Comparison of ENCODE assay signal across 8 cellular contexts in genomic region chr11:118791015-118791960, GRCh38. TPM values are rescaled to one million over a fixed set of nuclear protein-coding genes. Genes with fewer than 3 reads are reported as not detected.
A peak's percentile ranks its signal among the peaks of the same experiment; 100 is the strongest.
DNase-seq lines count a peak whose midpoint lies in the region; ATAC-seq and TF ChIP-seq lines count a peak whose summit lies in the region.

A gene with protein sequence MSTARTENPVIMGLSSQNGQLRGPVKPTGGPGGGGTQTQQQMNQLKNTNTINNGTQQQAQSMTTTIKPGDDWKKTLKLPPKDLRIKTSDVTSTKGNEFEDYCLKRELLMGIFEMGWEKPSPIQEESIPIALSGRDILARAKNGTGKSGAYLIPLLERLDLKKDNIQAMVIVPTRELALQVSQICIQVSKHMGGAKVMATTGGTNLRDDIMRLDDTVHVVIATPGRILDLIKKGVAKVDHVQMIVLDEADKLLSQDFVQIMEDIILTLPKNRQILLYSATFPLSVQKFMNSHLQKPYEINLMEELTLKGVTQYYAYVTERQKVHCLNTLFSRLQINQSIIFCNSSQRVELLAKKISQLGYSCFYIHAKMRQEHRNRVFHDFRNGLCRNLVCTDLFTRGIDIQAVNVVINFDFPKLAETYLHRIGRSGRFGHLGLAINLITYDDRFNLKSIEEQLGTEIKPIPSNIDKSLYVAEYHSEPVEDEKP (minus strand): TSS chr11:118791164. CDS start chr11:118786251, 4,913 bp downstream.

- peaks cover 23% of the 10 kb centered on the region for H3K4me1 ChIP-seq in Caco-2

- TSS peak; percentile 70 for BruUV-seq in Caco-2 (replicated peaks; lab: Mats Ljungman, UMichigan)

- peak; percentile 96 to 98 for DNase-seq in Caco-2
- DNase-seq in Kasumi-1 (lab: John Stamatoyannopoulos, UW) = peak; percentile 72 to 75
- DNase-seq in RWPE1 (ENCODE audit: low spot score) = peak; percentile 88
- DNase-seq in activated T-helper 2 cell treated with anti-CD3 and anti-CD28 coated beads, Interferon-gamma antibody, Interleukin-2, Interleukin-4, amounts not matched to agents 10 μg/mL and 5 μg/mL and 100 μg/mL, durations not matched to agents 14 hours and 24 hours and 36 hours (ENCODE audit: low spot score) = peak; percentile 87
- peak; percentile 80 for DNase-seq in fibroblast of mammary gland (ENCODE audit: low read depth)
- peak; percentile 87 for DNase-seq in natural killer cell
- DNase-seq in stimulated activated naive B cell treated with anti-CD40 and anti-IgM and Interleukin-4, amounts not matched to agents 10 μg/mL and 1 μg/mL and 100 μg/mL, for 72 hours = peak; percentile 83

- peak within 1 kb of the TSS; percentile 93 for H3K27ac ChIP-seq in RWPE1

- H3K4me3 ChIP-seq in Caco-2 (ENCODE audit: low read depth, low read length) = peak within 1 kb of the TSS; percentile 63
- peak within 1 kb of the TSS; percentile 95 for H3K4me3 ChIP-seq in fibroblast of mammary gland (ENCODE audit: control insufficient read depth, low read depth, low read length)

- peaks cover 23% of the 10 kb centered on the region for H3K4me1 Mint-ChIP-seq in Caco-2 (ENCODE audit: low read depth, unreplicated experiment)
- H3K4me1 Mint-ChIP-seq in activated T-helper 2 cell treated with anti-CD3 and anti-CD28 coated beads, Interferon-gamma antibody, Interleukin-2, Interleukin-4, amounts not matched to agents 10 μg/mL and 5 μg/mL and 100 μg/mL, durations not matched to agents 14 hours and 24 hours and 36 hours (ENCODE audit: low read depth) = peaks cover 25% of the 10 kb centered on the region
- H3K4me1 Mint-ChIP-seq in natural killer cell = peaks cover 30 to 48% of the 10 kb centered on the region in 2 donors
- peaks cover 11 to 45% of the 10 kb centered on the region in 2 donors for H3K4me1 Mint-ChIP-seq in stimulated activated naive B cell treated with anti-CD40 and anti-IgM and Interleukin-4, amounts not matched to agents 10 μg/mL and 1 μg/mL and 100 μg/mL, for 72 hours

- peak in 1 of 2 experiments; percentile 76 for TF ChIP-seq CTCF in Caco-2 (IDR thresholded peaks at IDR 0.05; ENCODE audit: insufficient read depth in 1 of 2, low read depth in 1 of 2, low read length in 1 of 2, severe bottlenecking in 1 of 2, unreplicated experiment in 1 of 2)
- peak; percentile 17; the same call in 1 of the 2 replicates for TF ChIP-seq CTCF in RWPE1 (conservative IDR thresholded peaks at IDR 0.05; ENCODE audit: low read depth)
- no peak for TF ChIP-seq CTCF in fibroblast of mammary gland (conservative IDR thresholded peaks at IDR 0.05; ENCODE audit: control insufficient read depth, insufficient read depth, low read depth, low read length)
- TF ChIP-seq CTCF in natural killer cell (IDR thresholded peaks at IDR 0.05) = no peak

- H3K36me3 ChIP-seq in Caco-2 (ENCODE audit: control insufficient read depth, insufficient read depth, low read length) = no peaks in the 10 kb centered on the region

- POLR2A ChIA-PET in Caco-2 (lab: Charles Lee) = interaction anchor here (0.5 to 2.0 kb wide), 34 partner anchors 9 to 1544 kb away, joined by 3 to 18 read pairs (median 4); partner anchors contain the start of genes BCL9L, CENATAC and HINFP
- POLR2A ChIA-PET in RWPE1 (lab: Yijun Ruan, JAX; ENCODE audit: low non-redundant PET) = interaction anchor here (0.6 to 1.7 kb wide), 5 partner anchors 30 to 253 kb away, joined by 3 to 5 read pairs (median 4); no protein-coding TSS in a partner anchor

- H3K27me3 Mint-ChIP-seq in Caco-2 (ENCODE audit: insufficient read depth, unreplicated experiment) (no peaks in the 10 kb centered on the region), natural killer cell (ENCODE audit: low read depth in 2 of 2) (no peaks in the 10 kb centered on the region)
- no peaks in the 10 kb centered on the region for H3K27me3 Mint-ChIP-seq in activated T-helper 2 cell treated with anti-CD3 and anti-CD28 coated beads, Interferon-gamma antibody, Interleukin-2, Interleukin-4, amounts not matched to agents 10 μg/mL and 5 μg/mL and 100 μg/mL, durations not matched to agents 14 hours and 24 hours and 36 hours (ENCODE audit: low read depth)
- H3K27me3 Mint-ChIP-seq in stimulated activated naive B cell treated with anti-CD40 and anti-IgM and Interleukin-4, amounts not matched to agents 10 μg/mL and 1 μg/mL and 100 μg/mL, for 72 hours = no peaks in the 10 kb centered on the region

- peaks cover 59% of the 10 kb centered on the region for H3K36me3 Mint-ChIP-seq in Caco-2 (ENCODE audit: insufficient read depth, unreplicated experiment)
- peaks cover 24% of the 10 kb centered on the region for H3K36me3 Mint-ChIP-seq in activated T-helper 2 cell treated with anti-CD3 and anti-CD28 coated beads, Interferon-gamma antibody, Interleukin-2, Interleukin-4, amounts not matched to agents 10 μg/mL and 5 μg/mL and 100 μg/mL, durations not matched to agents 14 hours and 24 hours and 36 hours (ENCODE audit: low read depth)
- H3K36me3 Mint-ChIP-seq in natural killer cell = no peaks in the 10 kb centered on the region
- H3K36me3 Mint-ChIP-seq in stimulated activated naive B cell treated with anti-CD40 and anti-IgM and Interleukin-4, amounts not matched to agents 10 μg/mL and 1 μg/mL and 100 μg/mL, for 72 hours = peaks cover 18 to 29% of the 10 kb centered on the region in 2 donors

- ATAC-seq in GM21576 (IDR thresholded peaks at IDR 0.05; ENCODE audit: unreplicated experiment) = peak; percentile 35
- ATAC-seq in natural killer cell = peak; percentile 63 to 83 (median 74)
- peak; percentile 63 to 69 for ATAC-seq in stimulated activated naive B cell treated with anti-CD40 and anti-IgM and Interleukin-4, amounts not matched to agents 10 μg/mL and 1 μg/mL and 100 μg/mL, for 72 hours (replicated peaks)

- H3K9me3 ChIP-seq in Caco-2 = no peaks in the 10 kb centered on the region

- CTCF ChIA-PET in Caco-2 (lab: Charles Lee) = interaction anchor here (0.6 to 3.6 kb wide), 28 partner anchors 10 to 724 kb away, joined by 3 to 22 read pairs (median 5); partner anchors contain the start of gene BCL9L
- CTCF ChIA-PET in RWPE1 (lab: Yijun Ruan, JAX) = interaction anchor here (0.6 to 3.0 kb wide), 11 partner anchors 11 to 140 kb away, joined by 3 to 14 read pairs (median 4); partner anchors contain the start of gene BCL9L

- intact Hi-C loops in Caco-2 (cut with micrococcal nuclease; ENCODE audit: unreplicated experiment) (loop anchor here (2.0 to 5.0 kb wide), 2 partner anchors 74 to 106 kb away; no protein-coding TSS in a partner anchor), natural killer cell (cut with micrococcal nuclease) (loop anchor here (1.0 to 2.0 kb wide), 4 partner anchors 79 to 138 kb away; no protein-coding TSS in a partner anchor)
- intact Hi-C loops in activated T-helper 2 cell treated with anti-CD3 and anti-CD28 coated beads, Interferon-gamma antibody, Interleukin-2, Interleukin-4, amounts not matched to agents 10 μg/mL and 5 μg/mL and 100 μg/mL, durations not matched to agents 14 hours and 24 hours and 36 hours (cut with micrococcal nuclease) = loop anchor here (2.0 kb wide), 1 partner anchor 54 kb away; no protein-coding TSS in a partner anchor

- peak within 1 kb of the TSS; percentile 90 for H3K27ac Mint-ChIP-seq in Caco-2 (ENCODE audit: unreplicated experiment)
- H3K27ac Mint-ChIP-seq in activated T-helper 2 cell treated with anti-CD3 and anti-CD28 coated beads, Interferon-gamma antibody, Interleukin-2, Interleukin-4, amounts not matched to agents 10 μg/mL and 5 μg/mL and 100 μg/mL, durations not matched to agents 14 hours and 24 hours and 36 hours = peak within 1 kb of the TSS; percentile 96
- H3K27ac Mint-ChIP-seq in natural killer cell = peak within 1 kb of the TSS; percentile 99
- peak within 1 kb of the TSS; percentile 100 for H3K27ac Mint-ChIP-seq in stimulated activated naive B cell treated with anti-CD40 and anti-IgM and Interleukin-4, amounts not matched to agents 10 μg/mL and 1 μg/mL and 100 μg/mL, for 72 hours

- no peaks in the 10 kb centered on the region for H3K27me3 ChIP-seq in Caco-2 (replicated peaks; ENCODE audit: control insufficient read depth, insufficient read depth, low read length)

- H3K9me3 Mint-ChIP-seq in Caco-2 (ENCODE audit: unreplicated experiment) (no peaks in the 10 kb centered on the region), natural killer cell (no peaks in the 10 kb centered on the region)
- no peaks in the 10 kb centered on the region for H3K9me3 Mint-ChIP-seq in activated T-helper 2 cell treated with anti-CD3 and anti-CD28 coated beads, Interferon-gamma antibody, Interleukin-2, Interleukin-4, amounts not matched to agents 10 μg/mL and 5 μg/mL and 100 μg/mL, durations not matched to agents 14 hours and 24 hours and 36 hours
- H3K9me3 Mint-ChIP-seq in stimulated activated naive B cell treated with anti-CD40 and anti-IgM and Interleukin-4, amounts not matched to agents 10 μg/mL and 1 μg/mL and 100 μg/mL, for 72 hours = no peaks in the 10 kb centered on the region

- H3K4me3 Mint-ChIP-seq in Caco-2 (ENCODE audit: unreplicated experiment) (peak within 1 kb of the TSS; percentile 93), natural killer cell (peak within 1 kb of the TSS; percentile 98)
- H3K4me3 Mint-ChIP-seq in activated T-helper 2 cell treated with anti-CD3 and anti-CD28 coated beads, Interferon-gamma antibody, Interleukin-2, Interleukin-4, amounts not matched to agents 10 μg/mL and 5 μg/mL and 100 μg/mL, durations not matched to agents 14 hours and 24 hours and 36 hours (ENCODE audit: low read depth) = peak within 1 kb of the TSS; percentile 97
- peak within 1 kb of the TSS; percentile 99 for H3K4me3 Mint-ChIP-seq in stimulated activated naive B cell treated with anti-CD40 and anti-IgM and Interleukin-4, amounts not matched to agents 10 μg/mL and 1 μg/mL and 100 μg/mL, for 72 hours

RNA-seq across cellular contexts. Expression of the gene that starts here (rescaled TPM):
- 131 and 135 TPM in 2 replicates for total RNA-seq in Caco-2 (2022)
- total RNA-seq in activated T-helper 2 cell treated with anti-CD3 and anti-CD28 coated beads, Interferon-gamma antibody, Interleukin-2, Interleukin-4, amounts not matched to agents 10 μg/mL and 5 μg/mL and 100 μg/mL, durations not matched to agents 14 hours and 24 hours and 36 hours = 132 and 135 TPM in 2 replicates
- 100 to 1,000 TPM; 350 to 369 (median 364) TPM for total RNA-seq in natural killer cell

Comparison
In these comparisons a context has a peak if more than half of its experiments do, and no peak if none do; other contexts are left out.
1. Peak in every context shown above with its lines: DNase-seq, ATAC-seq, H3K4me3 ChIP-seq and H3K27ac ChIP-seq.